Comparison of ENCODE assay signal across 3 cellular contexts in the genomic region with DNA sequence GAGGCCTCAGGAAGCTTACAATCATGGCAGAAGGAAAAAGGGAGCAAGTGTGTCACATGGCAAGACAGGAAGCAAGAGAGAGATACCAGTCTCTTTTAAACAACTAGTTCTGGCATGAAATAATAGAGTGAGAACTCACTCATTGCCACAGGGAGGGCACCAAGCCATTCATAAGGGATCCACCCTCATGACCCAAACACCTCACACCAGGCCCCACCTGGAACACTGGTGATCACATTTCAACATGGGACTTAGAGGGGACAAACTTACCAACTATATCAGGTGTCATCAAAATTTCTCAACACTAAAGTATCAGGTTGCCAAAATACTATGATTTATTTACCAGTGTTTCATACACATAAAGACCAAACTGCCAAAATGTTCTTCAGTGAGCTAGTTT. TPM values are rescaled to one million over a fixed set of nuclear protein-coding genes. Genes with fewer than 3 reads are reported as not detected.
"Had no signal": no experiment of that assay in that cellular context is flagged by ENCODE, and none has a peak within 500 bp of the region (broad histone marks: within the 10 kb centered on the region; RNA-seq: fewer than 3 reads in every experiment).

No MANE protein-coding gene starts in this region.

RNA-seq across cellular contexts. Expression of a gene that starts 55.8 kb away (rescaled TPM):
- total RNA-seq: PC-3, PC-9, SJSA1 had no signal
